ENCODE assay signal across 20 cellular contexts in genomic region chr12:70383484-70383883, GRCh38.
"Had no signal": no experiment of that assay in that cellular context is flagged by ENCODE, and none has a peak within 500 bp of the region (broad histone marks: within the 10 kb centered on the region; RNA-seq: fewer than 3 reads in every experiment).

No MANE protein-coding gene starts in this region.

- ATAC-seq: activated T-cell treated with anti-CD3 and anti-CD28 coated beads, Interleukin-2, amount 50 U/mL, for 72 hours; gastrocnemius medialis; heart left ventricle; left lobe of liver; natural killer cell; stimulated activated naive B cell treated with anti-CD40 and anti-IgM and Interleukin-4, amounts not matched to agents 10 μg/mL and 1 μg/mL and 100 μg/mL, for 72 hours; T-helper 17 cell had no signal

- H3K9me3 Mint-ChIP-seq: natural killer cell had no signal

- DNase-seq: activated CD4-positive, alpha-beta T cell treated with anti-CD3 and anti-CD28 coated beads for 4 hours; activated CD8-positive, alpha-beta memory T cell treated with anti-CD3 and anti-CD28 coated beads, Interleukin-2, amount 50 U/mL, for 48 hours; activated gamma-delta T cell treated with Interleukin-2 at 50 U/mL for 16 hours; activated T-cell treated with anti-CD3 and anti-CD28 coated beads, Interleukin-2, amount 50 U/mL, for 72 hours; brain microvascular endothelial cell; cerebellar nuclear complex; effector memory CD4-positive, alpha-beta T cell; gastrocnemius medialis; heart left ventricle; natural killer cell; stimulated activated CD4-positive, alpha-beta T cell treated with anti-CD3 and anti-CD28 coated beads, Interleukin-2, amount 100 ng/mL, for 48 hours; stimulated activated naive B cell treated with anti-CD40 and anti-IgM and Interleukin-4, amounts not matched to agents 10 μg/mL and 1 μg/mL and 100 μg/mL, for 72 hours; T-helper 17 cell; transverse colon had no signal

- H3K9ac ChIP-seq: parathyroid adenoma had no signal

- H3K27ac Mint-ChIP-seq: activated naive CD8-positive, alpha-beta T cell; activated T-cell treated with anti-CD3 and anti-CD28 coated beads, Interleukin-2, amount 50 U/mL, for 72 hours; dendritic cell treated with granulocyte-macrophage colony-stimulating factor and Interleukin-4, amounts not matched to agents 40 ng/mL and 50 ng/mL, for 4 days; natural killer cell; stimulated activated naive B cell treated with anti-CD40 and anti-IgM and Interleukin-4, amounts not matched to agents 10 μg/mL and 1 μg/mL and 100 μg/mL, for 72 hours; T-helper 17 cell had no signal

- H3K27me3 Mint-ChIP-seq: activated naive CD8-positive, alpha-beta T cell; dendritic cell treated with granulocyte-macrophage colony-stimulating factor and Interleukin-4, amounts not matched to agents 40 ng/mL and 50 ng/mL, for 4 days; stimulated activated naive B cell treated with anti-CD40 and anti-IgM and Interleukin-4, amounts not matched to agents 10 μg/mL and 1 μg/mL and 100 μg/mL, for 72 hours; T-helper 17 cell had no signal

- H3K4me1 ChIP-seq: gastrocnemius medialis, heart left ventricle, parathyroid adenoma, transverse colon had no signal

- H3K4me3 Mint-ChIP-seq: activated naive CD8-positive, alpha-beta T cell; activated T-cell treated with anti-CD3 and anti-CD28 coated beads, Interleukin-2, amount 50 U/mL, for 72 hours; dendritic cell treated with granulocyte-macrophage colony-stimulating factor and Interleukin-4, amounts not matched to agents 40 ng/mL and 50 ng/mL, for 4 days; natural killer cell; stimulated activated naive B cell treated with anti-CD40 and anti-IgM and Interleukin-4, amounts not matched to agents 10 μg/mL and 1 μg/mL and 100 μg/mL, for 72 hours; T-helper 17 cell had no signal

- H3K36me3 Mint-ChIP-seq: natural killer cell had no signal

- H2AFZ ChIP-seq: parathyroid adenoma had no signal

- H3K4me3 ChIP-seq: gastrocnemius medialis, heart left ventricle, transverse colon had no signal

- H3K4me1 Mint-ChIP-seq: natural killer cell; stimulated activated naive B cell treated with anti-CD40 and anti-IgM and Interleukin-4, amounts not matched to agents 10 μg/mL and 1 μg/mL and 100 μg/mL, for 72 hours; T-helper 17 cell had no signal

- FAIRE-seq: islet of Langerhans had no signal

- H3K79me2 ChIP-seq: parathyroid adenoma had no signal

- H3K27ac ChIP-seq: brain microvascular endothelial cell, gastrocnemius medialis, heart left ventricle, neutrophil, parathyroid adenoma, transverse colon had no signal

- H3K27me3 ChIP-seq: brain microvascular endothelial cell, gastrocnemius medialis, heart left ventricle, neutrophil, transverse colon had no signal

- H3K9me3 ChIP-seq: gastrocnemius medialis, neutrophil, transverse colon had no signal

- H3K36me3 ChIP-seq: brain microvascular endothelial cell, gastrocnemius medialis, heart left ventricle, neutrophil, transverse colon had no signal
